ENCODE assay signal across 29 cellular contexts in genomic region chr1:179030130-179030529, GRCh38. TPM values are rescaled to one million over a fixed set of nuclear protein-coding genes. Genes with fewer than 3 reads are reported as not detected.
DNase-seq lines count a peak whose midpoint lies in the region; ATAC-seq, FAIRE-seq and TF ChIP-seq lines count a peak whose summit lies in the region.
"Had no signal": no experiment of that assay in that cellular context is flagged by ENCODE, and none has a peak within 500 bp of the region (broad histone marks: within the 10 kb centered on the region; RNA-seq: fewer than 3 reads in every experiment).

No MANE protein-coding gene starts in this region.

- H3K27ac Mint-ChIP-seq in activated T-helper 17 cell treated with anti-CD3 and anti-CD28 coated beads, Interleukin-2, amount 50 U/mL, for 72 hours, result no peak overlapping the region
- H3K27ac Mint-ChIP-seq in naive thymus-derived CD4-positive, alpha-beta T cell, result peak overlapping the region in 6 of 9 donors; percentile 0 to 80 (median 18)
- H3K27ac Mint-ChIP-seq: activated T-helper 2 cell treated with anti-CD3 and anti-CD28 coated beads, Interferon-gamma antibody, Interleukin-2, Interleukin-4, amounts not matched to agents 10 μg/mL and 5 μg/mL and 100 μg/mL, durations not matched to agents 14 hours and 24 hours and 36 hours had no signal

- POLR2A ChIA-PET in HepG2 (lab: Yijun Ruan, JAX), result no interaction called here
- POLR2A ChIA-PET in naive thymus-derived CD4-positive, alpha-beta T cell (lab: Charles Lee), result interaction anchor here (1.4 kb wide), 1 partner anchor 51 kb away, joined by 4 read pairs; no protein-coding TSS in a partner anchor

- WGBS in HepG2 (ENCODE audit: low lambda C conversion rate), result 36% methylated on average over 5 of the region's 5 CpGs
- 24% methylated on average over 5 of the region's 5 CpGs for WGBS in right lobe of liver (ENCODE audit: insufficient coverage, low coverage, low lambda C conversion rate, missing lambda C conversion rate)
- 73 to 78% methylated on average over 5 of the region's 5 CpGs for WGBS in thyroid gland, 2 donors

- H4K20me1 ChIP-seq in HepG2 (ENCODE audit: insufficient read depth, low read length) (no peaks in the 10 kb centered on the region), MM.1S (ENCODE audit: insufficient read depth, low read length) (peaks cover 2% of the 10 kb centered on the region; the same call in 1 of the 2 replicates)

- TF ChIP-seq EP300 in HepG2 (IDR thresholded peaks at IDR 0.05; ENCODE audit: low read depth in 2 of 2, low read length in 2 of 2), result no peak
- TF ChIP-seq EP300 in HepG2 (CRISPR knock-in tag; IDR thresholded peaks at IDR 0.05; ENCODE audit: borderline replicate concordance), result no peak

- no peak overlapping the region for H3K9ac ChIP-seq in HepG2 (ENCODE audit: insufficient read depth, low read depth, low read length)
- no peak overlapping the region for H3K9ac ChIP-seq in MM.1S (ENCODE audit: low read length)

- intact Hi-C loops in HepG2 (cut with micrococcal nuclease; ENCODE audit: unreplicated experiment), result no loop called here
- intact Hi-C loops in right lobe of liver (cut with DNase I), result no loop called here
- intact Hi-C loops in naive thymus-derived CD4-positive, alpha-beta T cell (cut with micrococcal nuclease), result loop anchor here in 1 of 2 donors (10.0 kb wide), 1 partner anchor 925 kb away; the partner anchor contains the start of gene CEP350
- intact Hi-C loops in thyroid gland (cut with DNase I), result no loop called here

- TF ChIP-seq POLR2A in HepG2 (IDR thresholded peaks at IDR 0.05; ENCODE audit: insufficient read depth in 1 of 2, low read depth in 2 of 2, low read length in 2 of 2), result no peak
- no peak for TF ChIP-seq POLR2A in right lobe of liver (IDR thresholded peaks at IDR 0.05)
- no peak for TF ChIP-seq POLR2A in thyroid gland (IDR thresholded peaks at IDR 0.05)

- H3K9me2 ChIP-seq in MM.1S (replicated peaks; ENCODE audit: insufficient read depth, low read length), result no peaks in the 10 kb centered on the region

- H3K4me1 ChIP-seq in HepG2 (ENCODE audit: insufficient read depth, low read length) (peaks cover 69% of the 10 kb centered on the region), right lobe of liver (peaks cover 0 to 33% (median 9%) of the 10 kb centered on the region in 4 donors), MM.1S (ENCODE audit: low read length) (peaks cover 27% of the 10 kb centered on the region), thyroid gland (peaks cover 9 to 18% of the 10 kb centered on the region in 2 donors)
- H3K4me1 ChIP-seq in naive thymus-derived CD4-positive, alpha-beta T cell (ENCODE audit: control insufficient read depth in 2 of 2, insufficient read depth in 2 of 2, low read length in 2 of 2), result peaks cover 18 to 27% of the 10 kb centered on the region in 2 donors

- H3K27me3 ChIP-seq in HepG2 (ENCODE audit: control insufficient read depth in 1 of 2, insufficient read depth in 2 of 2, low read length in 2 of 2) (no peaks in the 10 kb centered on the region), right lobe of liver (no peaks in the 10 kb centered on the region), MM.1S (replicated peaks; ENCODE audit: insufficient read depth, low read length) (no peaks in the 10 kb centered on the region), thyroid gland (no peaks in the 10 kb centered on the region)
- no peaks in the 10 kb centered on the region for H3K27me3 ChIP-seq in naive thymus-derived CD4-positive, alpha-beta T cell (ENCODE audit: control insufficient read depth in 2 of 2, insufficient read depth in 2 of 2, low read length in 2 of 2)
- H3K27me3 ChIP-seq: left lung, upper lobe of right lung had no signal

- H3K4me3 ChIP-seq in HepG2 (replicated peaks in 1 of 3; ENCODE audit: insufficient read depth in 1 of 3, low read depth in 2 of 3, low read length in 3 of 3) (no peak overlapping the region), right lobe of liver (no peak overlapping the region), MM.1S (ENCODE audit: low read length) (no peak overlapping the region), thyroid gland (replicated peaks in 1 of 3) (no peak overlapping the region)
- H3K4me3 ChIP-seq in naive thymus-derived CD4-positive, alpha-beta T cell (ENCODE audit: low read length), result no peak overlapping the region
- H3K4me3 ChIP-seq: left lung, upper lobe of right lung had no signal

- CTCF ChIA-PET in HepG2 (lab: Yijun Ruan, JAX; ENCODE audit: low intra/inter-chr PET ratio, low total read pairs), result no interaction called here
- CTCF ChIA-PET in naive thymus-derived CD4-positive, alpha-beta T cell (lab: Charles Lee), result interaction anchor here (2.0 kb wide), 1 partner anchor 13 kb away, joined by 5 read pairs; no protein-coding TSS in a partner anchor

- H3K4me2 ChIP-seq in HepG2 (ENCODE audit: low read depth, low read length) (peak overlapping the region; percentile 61), MM.1S (ENCODE audit: low read depth, low read length) (no peak overlapping the region)

- H3K27ac ChIP-seq in HepG2 (ENCODE audit: extremely low read length, insufficient read depth, low read length) (peak overlapping the region; percentile 35), right lobe of liver (no peak overlapping the region), MM.1S (ENCODE audit: low read length) (no peak overlapping the region), thyroid gland (no peak overlapping the region)
- no peak overlapping the region for H3K27ac ChIP-seq in naive thymus-derived CD4-positive, alpha-beta T cell (ENCODE audit: low read depth, low read length)
- H3K27ac ChIP-seq: HL-60, left lung, upper lobe of right lung had no signal

- DNase-seq in HepG2 (ENCODE audit: low spot score) (no peak), right lobe of liver (no peak), MM.1S (no peak), thyroid gland (no peak), AG20443 (ENCODE audit: low spot score) (no peak)
- no peak for DNase-seq in naive thymus-derived CD4-positive, alpha-beta T cell
- DNase-seq: activated CD4-positive, alpha-beta T cell treated with anti-CD3 and anti-CD28 coated beads for 4 hours; DMS153; effector CD8-positive, alpha-beta T cell; H7; left lung; naive thymus-derived CD8-positive, alpha-beta T cell; NCI-H1048; NCI-H1694; NCI-H446; NCI-H774; nucleus accumbens; stimulated activated CD4-positive, alpha-beta T cell treated with anti-CD3 and anti-CD28 coated beads, Interleukin-4, amount 100 ng/mL, for 24 hours; SW 1271; T-helper 9 cell; upper lobe of right lung had no signal

- H3K79me2 ChIP-seq in HepG2 (ENCODE audit: insufficient read depth, low read length), result peaks cover 85% of the 10 kb centered on the region
- H3K79me2 ChIP-seq in MM.1S (ENCODE audit: low read length), result peaks cover 85% of the 10 kb centered on the region

- H3K4me1 Mint-ChIP-seq in activated T-helper 17 cell treated with anti-CD3 and anti-CD28 coated beads, Interleukin-2, amount 50 U/mL, for 72 hours, result peaks cover 49% of the 10 kb centered on the region
- peaks cover 65 to 87% (median 78%) of the 10 kb centered on the region in 7 donors for H3K4me1 Mint-ChIP-seq in naive thymus-derived CD4-positive, alpha-beta T cell

- BruUV-seq in HepG2 (replicated peaks; lab: Mats Ljungman, UMichigan), result no TSS peak

- peaks cover 8% of the 10 kb centered on the region for H3F3A ChIP-seq in MM.1S (ENCODE audit: insufficient read depth, low read length)

- H3K9me3 Mint-ChIP-seq in activated T-helper 17 cell treated with anti-CD3 and anti-CD28 coated beads, Interleukin-2, amount 50 U/mL, for 72 hours, result no peaks in the 10 kb centered on the region
- no peaks in the 10 kb centered on the region for H3K9me3 Mint-ChIP-seq in naive thymus-derived CD4-positive, alpha-beta T cell
- H3K9me3 Mint-ChIP-seq: activated T-helper 2 cell treated with anti-CD3 and anti-CD28 coated beads, Interferon-gamma antibody, Interleukin-2, Interleukin-4, amounts not matched to agents 10 μg/mL and 5 μg/mL and 100 μg/mL, durations not matched to agents 14 hours and 24 hours and 36 hours; naive thymus-derived CD8-positive, alpha-beta T cell had no signal

- no peaks in the 10 kb centered on the region for H3K9me3 ChIP-seq in HepG2 (ENCODE audit: low read length)
- H3K9me3 ChIP-seq in right lobe of liver, result no peaks in the 10 kb centered on the region
- no peaks in the 10 kb centered on the region for H3K9me3 ChIP-seq in naive thymus-derived CD4-positive, alpha-beta T cell (ENCODE audit: control insufficient read depth in 2 of 3, low read length in 3 of 3)
- H3K9me3 ChIP-seq in MM.1S (replicated peaks; ENCODE audit: insufficient read depth, low read length), result no peaks in the 10 kb centered on the region
- H3K9me3 ChIP-seq in thyroid gland, result no peaks in the 10 kb centered on the region
- H3K9me3 ChIP-seq: left lung, upper lobe of right lung had no signal

- TF ChIP-seq RAD21 in HepG2 (CRISPR knock-in tag; IDR thresholded peaks at IDR 0.05), result no peak

- FAIRE-seq in HepG2 (lab: Jason Lieb, UNC), result peak; percentile 56
- FAIRE-seq: bronchial epithelial cell, islet of Langerhans had no signal

- H3K4me3 Mint-ChIP-seq in activated T-helper 17 cell treated with anti-CD3 and anti-CD28 coated beads, Interleukin-2, amount 50 U/mL, for 72 hours, result peak overlapping the region; percentile 63
- H3K4me3 Mint-ChIP-seq in naive thymus-derived CD4-positive, alpha-beta T cell, result peak overlapping the region in 5 of 10 donors; percentile 4 to 67 (median 44)
- H3K4me3 Mint-ChIP-seq: activated naive CD8-positive, alpha-beta T cell; naive thymus-derived CD8-positive, alpha-beta T cell had no signal

- no peak overlapping the region for H2AFZ ChIP-seq in HepG2 (ENCODE audit: low read length)
- no peak overlapping the region for H2AFZ ChIP-seq in MM.1S (ENCODE audit: low read length)

- no peak for TF ChIP-seq CTCF in HepG2 (CRISPR knock-in tag; IDR thresholded peaks at IDR 0.05)
- TF ChIP-seq CTCF in right lobe of liver (IDR thresholded peaks at IDR 0.05), result no peak
- no peak for TF ChIP-seq CTCF in MM.1S (IDR thresholded peaks at IDR 0.05; ENCODE audit: low read length)
- no peak for TF ChIP-seq CTCF in thyroid gland (IDR thresholded peaks at IDR 0.05)

- ATAC-seq in HepG2 (no peak), right lobe of liver (no peak), GM21367 (IDR thresholded peaks at IDR 0.05; ENCODE audit: unreplicated experiment) (no peak)
- no peak for ATAC-seq in activated T-helper 17 cell treated with anti-CD3 and anti-CD28 coated beads, Interleukin-2, amount 50 U/mL, for 72 hours (replicated peaks)
- no peak for ATAC-seq in naive thymus-derived CD4-positive, alpha-beta T cell
- ATAC-seq: left lung; naive thymus-derived CD8-positive, alpha-beta T cell; upper lobe of right lung had no signal

- H3K27me3 Mint-ChIP-seq in activated T-helper 17 cell treated with anti-CD3 and anti-CD28 coated beads, Interleukin-2, amount 50 U/mL, for 72 hours, result no peaks in the 10 kb centered on the region
- no peaks in the 10 kb centered on the region for H3K27me3 Mint-ChIP-seq in naive thymus-derived CD4-positive, alpha-beta T cell
- H3K27me3 Mint-ChIP-seq: activated naive CD8-positive, alpha-beta T cell; naive thymus-derived CD8-positive, alpha-beta T cell; progenitor cell of endocrine pancreas had no signal

- H3K36me3 ChIP-seq in HepG2 (replicated peaks in 1 of 2; ENCODE audit: control insufficient read depth in 1 of 2, insufficient read depth in 2 of 2, low read length in 2 of 2) (no peaks in the 10 kb centered on the region), right lobe of liver (no peaks in the 10 kb centered on the region), MM.1S (replicated peaks; ENCODE audit: insufficient read depth, low read length) (no peaks in the 10 kb centered on the region), thyroid gland (no peaks in the 10 kb centered on the region)
- peaks cover 0 to 5% (median 0%) of the 10 kb centered on the region in 3 experiments for H3K36me3 ChIP-seq in naive thymus-derived CD4-positive, alpha-beta T cell (ENCODE audit: control insufficient read depth in 2 of 3, insufficient read depth in 3 of 3, low read length in 3 of 3)
- H3K36me3 ChIP-seq: left lung, upper lobe of right lung had no signal

- no peaks in the 10 kb centered on the region for H3K36me3 Mint-ChIP-seq in activated T-helper 17 cell treated with anti-CD3 and anti-CD28 coated beads, Interleukin-2, amount 50 U/mL, for 72 hours (ENCODE audit: low read depth)
- peaks cover 0 to 5% (median 0%) of the 10 kb centered on the region in 5 donors for H3K36me3 Mint-ChIP-seq in naive thymus-derived CD4-positive, alpha-beta T cell
- H3K36me3 Mint-ChIP-seq: naive thymus-derived CD8-positive, alpha-beta T cell had no signal

- in situ Hi-C loops in HepG2 (cut with HindIII; ENCODE audit: extremely low pct_ligation_motif_present, low pct_unique_long_range_greater_than_20kb), result no loop called here

RNA-seq across cellular contexts. Expression of gene FAM20B, which starts 4.4 kb away (rescaled TPM):
- total RNA-seq in HepG2 (2016; rRNA removed; fragmentation: Illumina TruSeq; extraction: Trizol), result 26.9 and 34.3 TPM in 2 replicates
- 17.9 and 21.4 TPM in 2 replicates for total RNA-seq in HepG2 (2016; cell fraction: cytosol; rRNA removed; fragmentation: Illumina TruSeq; extraction: Trizol; ENCODE audit: low read depth)
- total RNA-seq in HepG2 (2016; cell fraction: insoluble cytoplasmic fraction; rRNA removed; fragmentation: Illumina TruSeq; extraction: Trizol), result 29.6 and 30.0 TPM in 2 replicates
- total RNA-seq in HepG2 (2016; cell fraction: membrane; rRNA removed; fragmentation: Illumina TruSeq; extraction: Trizol), result 27.6 and 35.5 TPM in 2 replicates
- 19.6 and 20.8 TPM in 2 replicates for total RNA-seq in HepG2 (2016; cell fraction: nucleus; rRNA removed; fragmentation: Illumina TruSeq; extraction: Trizol)
- 13.4 and 13.8 TPM in 2 replicates for polyA plus RNA-seq in HepG2 (2011; rRNA removed)
- 10.4 and 13.6 TPM in 2 replicates for polyA plus RNA-seq in HepG2 (2011; cell fraction: cytosol; rRNA removed)
- polyA plus RNA-seq in HepG2 (2011; cell fraction: nucleus; rRNA removed), result 4.9 and 6.1 TPM in 2 replicates
- 15.3 and 18.2 TPM in 2 replicates for polyA plus RNA-seq in HepG2 (2012)
- 4.5 and 5.0 TPM in 2 replicates for polyA plus RNA-seq in HepG2 (2016; cell fraction: cytosol; fragmentation: Illumina TruSeq; extraction: Trizol; ENCODE audit: low read depth)
- 22.3 and 22.7 TPM in 2 replicates for polyA plus RNA-seq in HepG2 (2016; cell fraction: insoluble cytoplasmic fraction; fragmentation: Illumina TruSeq; extraction: Trizol; ENCODE audit: low read depth)
- 15.3 and 16.4 TPM in 2 replicates for polyA plus RNA-seq in HepG2 (2016; cell fraction: membrane; fragmentation: Illumina TruSeq; extraction: Trizol; ENCODE audit: low read depth)
- 19.1 and 20.1 TPM in 2 replicates for polyA plus RNA-seq in HepG2 (2016; cell fraction: nucleus; fragmentation: Illumina TruSeq; extraction: Trizol; ENCODE audit: insufficient read depth, low read depth)
- 35.0 and 64.9 TPM in 2 replicates for polyA minus RNA-seq in HepG2 (2011; rRNA and poly(A)+ RNA removed; ENCODE audit: low replicate concordance)
- polyA minus RNA-seq in HepG2 (2011; cell fraction: cytosol; rRNA and poly(A)+ RNA removed), result 19.3 and 22.5 TPM in 2 replicates
- polyA minus RNA-seq in HepG2 (2011; cell fraction: nucleus; rRNA and poly(A)+ RNA removed), result 13.1 and 15.4 TPM in 2 replicates
- 10 to 100 TPM; 14.7 to 19.6 (median 17.1) TPM for total RNA-seq in right lobe of liver
- 10 to 100 TPM; 26.7 to 30.9 TPM for total RNA-seq in activated T-helper 17 cell treated with anti-CD3 and anti-CD28 coated beads, Interleukin-2, amount 50 U/mL, for 72 hours
- 10 to 100 TPM; 14.3 to 27.9 (median 25.2) TPM for total RNA-seq in naive thymus-derived CD4-positive, alpha-beta T cell
- polyA plus RNA-seq in naive thymus-derived CD4-positive, alpha-beta T cell, result 10 to 100 TPM in 1 of 2 donors, 1 to 10 TPM in 1; 4.6 to 10.1 TPM
- 10 to 100 TPM; 24.3 to 39.2 (median 30.6) TPM for total RNA-seq in thyroid gland

RNA-seq across cellular contexts. Expression of gene TOR3A, which starts 51.7 kb away (rescaled TPM):
- 21.2 and 28.4 TPM in 2 replicates for total RNA-seq in HepG2 (2016; rRNA removed; fragmentation: Illumina TruSeq; extraction: Trizol)
- total RNA-seq in HepG2 (2016; cell fraction: cytosol; rRNA removed; fragmentation: Illumina TruSeq; extraction: Trizol; ENCODE audit: low read depth), result 7.9 and 11.8 TPM in 2 replicates
- total RNA-seq in HepG2 (2016; cell fraction: insoluble cytoplasmic fraction; rRNA removed; fragmentation: Illumina TruSeq; extraction: Trizol), result 19.8 and 28.6 TPM in 2 replicates
- 19.8 and 22.1 TPM in 2 replicates for total RNA-seq in HepG2 (2016; cell fraction: membrane; rRNA removed; fragmentation: Illumina TruSeq; extraction: Trizol)
- total RNA-seq in HepG2 (2016; cell fraction: nucleus; rRNA removed; fragmentation: Illumina TruSeq; extraction: Trizol), result 31.0 and 31.1 TPM in 2 replicates
- 14.7 and 19.0 TPM in 2 replicates for polyA plus RNA-seq in HepG2 (2011; rRNA removed)
- polyA plus RNA-seq in HepG2 (2011; cell fraction: cytosol; rRNA removed), result 13.8 and 15.5 TPM in 2 replicates
- polyA plus RNA-seq in HepG2 (2011; cell fraction: nucleus; rRNA removed), result 14.5 and 18.5 TPM in 2 replicates
- polyA plus RNA-seq in HepG2 (2012), result 19.9 and 27.3 TPM in 2 replicates
- polyA plus RNA-seq in HepG2 (2016; cell fraction: cytosol; fragmentation: Illumina TruSeq; extraction: Trizol; ENCODE audit: low read depth), result 9.2 and 13.1 TPM in 2 replicates
- polyA plus RNA-seq in HepG2 (2016; cell fraction: insoluble cytoplasmic fraction; fragmentation: Illumina TruSeq; extraction: Trizol; ENCODE audit: low read depth), result 22.9 and 23.5 TPM in 2 replicates
- 16.3 and 19.2 TPM in 2 replicates for polyA plus RNA-seq in HepG2 (2016; cell fraction: membrane; fragmentation: Illumina TruSeq; extraction: Trizol; ENCODE audit: low read depth)
- polyA plus RNA-seq in HepG2 (2016; cell fraction: nucleus; fragmentation: Illumina TruSeq; extraction: Trizol; ENCODE audit: insufficient read depth, low read depth), result 57.8 and 63.2 TPM in 2 replicates
- 37.3 and 96.0 TPM in 2 replicates for polyA minus RNA-seq in HepG2 (2011; rRNA and poly(A)+ RNA removed; ENCODE audit: low replicate concordance)
- 9.6 and 11.3 TPM in 2 replicates for polyA minus RNA-seq in HepG2 (2011; cell fraction: cytosol; rRNA and poly(A)+ RNA removed)
- 7.3 and 11.7 TPM in 2 replicates for polyA minus RNA-seq in HepG2 (2011; cell fraction: nucleus; rRNA and poly(A)+ RNA removed)
- 10 to 100 TPM in 4 of 6 experiments, 1 to 10 TPM in 2; 4.7 to 52.8 (median 13.1) TPM for total RNA-seq in right lobe of liver
- total RNA-seq in activated T-helper 17 cell treated with anti-CD3 and anti-CD28 coated beads, Interleukin-2, amount 50 U/mL, for 72 hours, result 10 to 100 TPM; 19.0 to 45.2 TPM
- 10 to 100 TPM; 18.8 to 43.8 (median 21.7) TPM for total RNA-seq in naive thymus-derived CD4-positive, alpha-beta T cell
- 10 to 100 TPM; 22.0 to 24.3 TPM for polyA plus RNA-seq in naive thymus-derived CD4-positive, alpha-beta T cell
- 10 to 100 TPM; 30.0 to 57.4 (median 45.2) TPM for total RNA-seq in thyroid gland
